8 cellular contexts compared by ENCODE assay signal in genomic region chr12:70241845-70242244, GRCh38. TPM values are rescaled to one million over a fixed set of nuclear protein-coding genes. Genes with fewer than 3 reads are reported as not detected.
DNase-seq lines count a peak whose midpoint lies in the region; ATAC-seq and TF ChIP-seq lines count a peak whose summit lies in the region.

No MANE protein-coding gene starts in this region.

- peak overlapping the region; percentile 91 to 96 for H3K4me3 ChIP-seq in gastroesophageal sphincter

- peak overlapping the region; percentile 89 for H3K4me3 Mint-ChIP-seq in activated CD4-positive, alpha-beta T cell treated with anti-CD3 and anti-CD28 coated beads, Interleukin-2, amount 10 ng/mL, durations not matched to agents 7 days and 5 days
- H3K4me3 Mint-ChIP-seq in activated CD4-positive, alpha-beta memory T cell treated with anti-CD3 and anti-CD28 coated beads for 36 hours, result peak overlapping the region; percentile 99
- peak overlapping the region; percentile 93 for H3K4me3 Mint-ChIP-seq in stimulated activated memory B cell treated with anti-CD40 and anti-IgM and Interleukin-4, amounts not matched to agents 10 μg/mL and 1 μg/mL and 100 μg/mL, for 72 hours

- peak overlapping the region; percentile 97 for H3K27ac Mint-ChIP-seq in activated CD4-positive, alpha-beta T cell treated with anti-CD3 and anti-CD28 coated beads, Interleukin-2, amount 10 ng/mL, durations not matched to agents 7 days and 5 days
- H3K27ac Mint-ChIP-seq in activated CD4-positive, alpha-beta memory T cell treated with anti-CD3 and anti-CD28 coated beads for 36 hours, result peak overlapping the region; percentile 100
- H3K27ac Mint-ChIP-seq in stimulated activated memory B cell treated with anti-CD40 and anti-IgM and Interleukin-4, amounts not matched to agents 10 μg/mL and 1 μg/mL and 100 μg/mL, for 72 hours, result peak overlapping the region; percentile 99

- TF ChIP-seq POLR2A in gastroesophageal sphincter (IDR thresholded peaks at IDR 0.05), result no peak

- H3K9me3 ChIP-seq in gastroesophageal sphincter, result no peaks in the 10 kb centered on the region

- peaks cover 57% of the 10 kb centered on the region for H3K36me3 Mint-ChIP-seq in activated CD4-positive, alpha-beta T cell treated with anti-CD3 and anti-CD28 coated beads, Interleukin-2, amount 10 ng/mL, durations not matched to agents 7 days and 5 days (ENCODE audit: low read depth)
- H3K36me3 Mint-ChIP-seq in activated CD4-positive, alpha-beta memory T cell treated with anti-CD3 and anti-CD28 coated beads for 36 hours, result peaks cover 46% of the 10 kb centered on the region
- peaks cover 26% of the 10 kb centered on the region for H3K36me3 Mint-ChIP-seq in stimulated activated memory B cell treated with anti-CD40 and anti-IgM and Interleukin-4, amounts not matched to agents 10 μg/mL and 1 μg/mL and 100 μg/mL, for 72 hours

- CTCF ChIA-PET in activated CD4-positive, alpha-beta T cell treated with anti-CD3 and anti-CD28 coated beads, Interleukin-2, amount 10 ng/mL, durations not matched to agents 7 days and 5 days (lab: Charles Lee), result no interaction called here
- CTCF ChIA-PET in activated CD4-positive, alpha-beta memory T cell treated with anti-CD3 and anti-CD28 coated beads for 36 hours (lab: Charles Lee), result interaction anchor here (1.3 kb wide), 1 partner anchor 124 kb away, joined by 4 read pairs; the partner anchor contains the start of gene KCNMB4

- H3K9me3 Mint-ChIP-seq in activated CD4-positive, alpha-beta T cell treated with anti-CD3 and anti-CD28 coated beads, Interleukin-2, amount 10 ng/mL, durations not matched to agents 7 days and 5 days, result peaks cover 3% of the 10 kb centered on the region
- no peaks in the 10 kb centered on the region for H3K9me3 Mint-ChIP-seq in activated CD4-positive, alpha-beta memory T cell treated with anti-CD3 and anti-CD28 coated beads for 36 hours
- H3K9me3 Mint-ChIP-seq in stimulated activated memory B cell treated with anti-CD40 and anti-IgM and Interleukin-4, amounts not matched to agents 10 μg/mL and 1 μg/mL and 100 μg/mL, for 72 hours, result no peaks in the 10 kb centered on the region

- ATAC-seq in gastroesophageal sphincter (no peak), GM21423 (IDR thresholded peaks at IDR 0.05; ENCODE audit: unreplicated experiment) (no peak), GM19351 (IDR thresholded peaks at IDR 0.05; ENCODE audit: unreplicated experiment) (no peak)
- no peak for ATAC-seq in stimulated activated memory B cell treated with anti-CD40 and anti-IgM and Interleukin-4, amounts not matched to agents 10 μg/mL and 1 μg/mL and 100 μg/mL, for 72 hours

- H3K4me1 Mint-ChIP-seq in activated CD4-positive, alpha-beta T cell treated with anti-CD3 and anti-CD28 coated beads, Interleukin-2, amount 10 ng/mL, durations not matched to agents 7 days and 5 days, result peaks cover 52% of the 10 kb centered on the region
- peaks cover 44% of the 10 kb centered on the region for H3K4me1 Mint-ChIP-seq in activated CD4-positive, alpha-beta memory T cell treated with anti-CD3 and anti-CD28 coated beads for 36 hours (ENCODE audit: low read depth)
- peaks cover 41% of the 10 kb centered on the region for H3K4me1 Mint-ChIP-seq in stimulated activated memory B cell treated with anti-CD40 and anti-IgM and Interleukin-4, amounts not matched to agents 10 μg/mL and 1 μg/mL and 100 μg/mL, for 72 hours

- POLR2A ChIA-PET in activated CD4-positive, alpha-beta T cell treated with anti-CD3 and anti-CD28 coated beads, Interleukin-2, amount 10 ng/mL, durations not matched to agents 7 days and 5 days (lab: Charles Lee), result no interaction called here
- POLR2A ChIA-PET in activated CD4-positive, alpha-beta memory T cell treated with anti-CD3 and anti-CD28 coated beads for 36 hours (lab: Charles Lee), result interaction anchor here (1.0 kb wide), 1 partner anchor 15 kb away, joined by 3 read pairs; no protein-coding TSS in a partner anchor

- WGBS in gastroesophageal sphincter (ENCODE audit: low coverage in 1 of 2), 2 donors, result 0 to 40% methylated on average over 1 to 2 of the region's 2 CpGs

- intact Hi-C loops in activated CD4-positive, alpha-beta memory T cell treated with anti-CD3 and anti-CD28 coated beads for 36 hours (cut with micrococcal nuclease), result loop anchor here (2.0 to 10.0 kb wide), 8 partner anchors 65 to 1593 kb away; partner anchors contain the start of genes CCT2, CPSF6, RAB21 and RAB3IP

- no peak for DNase-seq in activated CD4-positive, alpha-beta T cell treated with anti-CD3 and anti-CD28 coated beads, Interleukin-2, amount 10 ng/mL, durations not matched to agents 7 days and 5 days
- DNase-seq in activated CD4-positive, alpha-beta T cell treated with anti-CD3 and anti-CD28 coated beads for 48 hours, result no peak
- DNase-seq in activated CD4-positive, alpha-beta memory T cell treated with anti-CD3 and anti-CD28 coated beads for 36 hours, result no peak
- DNase-seq in NCI-H526 (lab: John Stamatoyannopoulos, UW), result no peak

- no peak overlapping the region for H3K27ac ChIP-seq in gastroesophageal sphincter

- no peak for TF ChIP-seq CTCF in gastroesophageal sphincter (IDR thresholded peaks at IDR 0.05)

- no peaks in the 10 kb centered on the region for H3K27me3 ChIP-seq in gastroesophageal sphincter

- H3K36me3 ChIP-seq in gastroesophageal sphincter, result peaks cover 0 to 32% of the 10 kb centered on the region in 2 donors

- TF ChIP-seq EP300 in gastroesophageal sphincter (IDR thresholded peaks at IDR 0.05), result no peak

- H3K27me3 Mint-ChIP-seq in activated CD4-positive, alpha-beta T cell treated with anti-CD3 and anti-CD28 coated beads, Interleukin-2, amount 10 ng/mL, durations not matched to agents 7 days and 5 days, result no peaks in the 10 kb centered on the region
- H3K27me3 Mint-ChIP-seq in activated CD4-positive, alpha-beta memory T cell treated with anti-CD3 and anti-CD28 coated beads for 36 hours, result no peaks in the 10 kb centered on the region
- H3K27me3 Mint-ChIP-seq in stimulated activated memory B cell treated with anti-CD40 and anti-IgM and Interleukin-4, amounts not matched to agents 10 μg/mL and 1 μg/mL and 100 μg/mL, for 72 hours, result no peaks in the 10 kb centered on the region

- peaks cover 5 to 47% (median 32%) of the 10 kb centered on the region in 3 donors for H3K4me1 ChIP-seq in gastroesophageal sphincter

RNA-seq across cellular contexts. Expression of gene CNOT2, which starts 1.4 kb away (rescaled TPM):
- total RNA-seq in activated CD4-positive, alpha-beta T cell treated with anti-CD3 and anti-CD28 coated beads, Interleukin-2, amount 10 ng/mL, durations not matched to agents 7 days and 5 days, result 10 to 100 TPM; 73.6 to 78.0 TPM
- total RNA-seq in activated CD4-positive, alpha-beta memory T cell treated with anti-CD3 and anti-CD28 coated beads for 36 hours, result 10 to 100 TPM; 58.4 to 58.5 TPM
- total RNA-seq in gastroesophageal sphincter, result 100 to 1,000 TPM in 2 of 4 donors, 10 to 100 TPM in 2; 71.9 to 125 (median 101) TPM
